Comparison of ENCODE assay signal across 1 cellular context in the genomic region with DNA sequence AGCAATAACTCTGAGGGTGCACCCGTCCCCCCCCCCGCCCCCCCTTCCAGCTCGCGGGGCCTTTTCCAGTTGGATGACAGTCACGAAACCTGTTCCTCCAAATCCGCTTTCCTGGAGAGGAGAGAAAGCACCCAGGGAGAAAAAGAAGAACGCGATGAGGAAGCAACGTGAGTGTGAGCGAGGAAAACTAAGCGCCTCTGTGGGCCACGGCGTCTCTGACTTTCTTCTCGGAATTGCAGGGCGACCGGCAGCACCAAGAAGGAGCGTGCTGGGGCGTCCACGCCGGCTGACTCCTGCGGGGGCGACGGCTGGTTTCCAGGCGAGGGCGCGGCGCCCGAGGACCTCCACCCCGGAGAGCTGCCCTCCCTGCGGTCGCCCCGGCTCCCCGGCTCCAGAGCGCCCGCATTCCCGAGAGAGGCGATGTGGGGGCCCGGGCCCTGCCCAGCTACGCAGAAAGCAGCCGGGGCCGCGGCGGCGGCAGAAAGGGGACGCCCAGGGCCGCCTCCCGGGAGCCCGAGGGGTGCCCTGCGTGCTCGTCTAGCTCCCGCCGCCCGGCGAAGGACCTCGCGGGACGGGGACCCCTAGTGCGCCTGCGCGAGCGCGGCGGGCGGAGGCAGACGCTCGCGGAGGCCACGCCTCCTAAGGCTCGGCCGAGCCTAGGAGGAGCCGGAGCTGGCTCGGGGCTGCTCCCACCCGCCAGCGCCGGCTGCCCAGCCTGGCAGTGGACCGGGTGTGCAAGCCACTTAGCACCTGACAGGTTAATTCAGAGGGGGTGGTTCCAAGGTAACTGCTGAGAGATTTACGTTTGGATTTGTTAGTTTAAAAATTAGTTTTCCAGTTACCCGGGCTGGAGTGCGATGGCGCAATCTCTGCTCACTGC.
TF ChIP-seq lines count a peak whose summit lies in the region.

No MANE protein-coding gene starts in this region.

TF ChIP-seq in HepG2, 621 proteins besides CTCF, POLR2A, EP300 and RAD21 (continued from another document and continues in another):
- TF ChIP-seq ZNF562 (CRISPR knock-in tag; IDR thresholded peaks at IDR 0.05; ENCODE audit: borderline replicate concordance), result no peak
- TF ChIP-seq ZNF598 (CRISPR knock-in tag; IDR thresholded peaks at IDR 0.05; ENCODE audit: borderline replicate concordance), result no peak
- TF ChIP-seq NAIF1 (CRISPR knock-in tag; IDR thresholded peaks at IDR 0.05; ENCODE audit: borderline replicate concordance), result no peak
- no peak for TF ChIP-seq MTERF4 (CRISPR knock-in tag; IDR thresholded peaks at IDR 0.05)
- TF ChIP-seq DBP (CRISPR knock-in tag; IDR thresholded peaks at IDR 0.05; ENCODE audit: not compliant biosample characterization), result no peak
- TF ChIP-seq, protein P1, sequence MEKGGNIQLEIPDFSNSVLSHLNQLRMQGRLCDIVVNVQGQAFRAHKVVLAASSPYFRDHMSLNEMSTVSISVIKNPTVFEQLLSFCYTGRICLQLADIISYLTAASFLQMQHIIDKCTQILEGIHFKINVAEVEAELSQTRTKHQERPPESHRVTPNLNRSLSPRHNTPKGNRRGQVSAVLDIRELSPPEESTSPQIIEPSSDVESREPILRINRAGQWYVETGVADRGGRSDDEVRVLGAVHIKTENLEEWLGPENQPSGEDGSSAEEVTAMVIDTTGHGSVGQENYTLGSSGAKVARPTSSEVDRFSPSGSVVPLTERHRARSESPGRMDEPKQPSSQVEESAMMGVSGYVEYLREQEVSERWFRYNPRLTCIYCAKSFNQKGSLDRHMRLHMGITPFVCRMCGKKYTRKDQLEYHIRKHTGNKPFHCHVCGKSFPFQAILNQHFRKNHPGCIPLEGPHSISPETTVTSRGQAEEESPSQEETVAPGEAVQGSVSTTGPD (CRISPR knock-in tag; IDR thresholded peaks at IDR 0.05), result no peak
- no peak for TF ChIP-seq ZNF557 (CRISPR knock-in tag; IDR thresholded peaks at IDR 0.05)
- no peak for TF ChIP-seq GPBP1L1 (CRISPR knock-in tag; IDR thresholded peaks at IDR 0.05)
- TF ChIP-seq, protein P2, sequence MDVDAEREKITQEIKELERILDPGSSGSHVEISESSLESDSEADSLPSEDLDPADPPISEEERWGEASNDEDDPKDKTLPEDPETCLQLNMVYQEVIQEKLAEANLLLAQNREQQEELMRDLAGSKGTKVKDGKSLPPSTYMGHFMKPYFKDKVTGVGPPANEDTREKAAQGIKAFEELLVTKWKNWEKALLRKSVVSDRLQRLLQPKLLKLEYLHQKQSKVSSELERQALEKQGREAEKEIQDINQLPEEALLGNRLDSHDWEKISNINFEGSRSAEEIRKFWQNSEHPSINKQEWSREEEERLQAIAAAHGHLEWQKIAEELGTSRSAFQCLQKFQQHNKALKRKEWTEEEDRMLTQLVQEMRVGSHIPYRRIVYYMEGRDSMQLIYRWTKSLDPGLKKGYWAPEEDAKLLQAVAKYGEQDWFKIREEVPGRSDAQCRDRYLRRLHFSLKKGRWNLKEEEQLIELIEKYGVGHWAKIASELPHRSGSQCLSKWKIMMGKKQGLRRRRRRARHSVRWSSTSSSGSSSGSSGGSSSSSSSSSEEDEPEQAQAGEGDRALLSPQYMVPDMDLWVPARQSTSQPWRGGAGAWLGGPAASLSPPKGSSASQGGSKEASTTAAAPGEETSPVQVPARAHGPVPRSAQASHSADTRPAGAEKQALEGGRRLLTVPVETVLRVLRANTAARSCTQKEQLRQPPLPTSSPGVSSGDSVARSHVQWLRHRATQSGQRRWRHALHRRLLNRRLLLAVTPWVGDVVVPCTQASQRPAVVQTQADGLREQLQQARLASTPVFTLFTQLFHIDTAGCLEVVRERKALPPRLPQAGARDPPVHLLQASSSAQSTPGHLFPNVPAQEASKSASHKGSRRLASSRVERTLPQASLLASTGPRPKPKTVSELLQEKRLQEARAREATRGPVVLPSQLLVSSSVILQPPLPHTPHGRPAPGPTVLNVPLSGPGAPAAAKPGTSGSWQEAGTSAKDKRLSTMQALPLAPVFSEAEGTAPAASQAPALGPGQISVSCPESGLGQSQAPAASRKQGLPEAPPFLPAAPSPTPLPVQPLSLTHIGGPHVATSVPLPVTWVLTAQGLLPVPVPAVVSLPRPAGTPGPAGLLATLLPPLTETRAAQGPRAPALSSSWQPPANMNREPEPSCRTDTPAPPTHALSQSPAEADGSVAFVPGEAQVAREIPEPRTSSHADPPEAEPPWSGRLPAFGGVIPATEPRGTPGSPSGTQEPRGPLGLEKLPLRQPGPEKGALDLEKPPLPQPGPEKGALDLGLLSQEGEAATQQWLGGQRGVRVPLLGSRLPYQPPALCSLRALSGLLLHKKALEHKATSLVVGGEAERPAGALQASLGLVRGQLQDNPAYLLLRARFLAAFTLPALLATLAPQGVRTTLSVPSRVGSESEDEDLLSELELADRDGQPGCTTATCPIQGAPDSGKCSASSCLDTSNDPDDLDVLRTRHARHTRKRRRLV (CRISPR knock-in tag; IDR thresholded peaks at IDR 0.05), result no peak
- no peak for TF ChIP-seq ETV5 (CRISPR knock-in tag; IDR thresholded peaks at IDR 0.05; ENCODE audit: borderline replicate concordance)
- TF ChIP-seq POLR2AphosphoS5 (IDR thresholded peaks at IDR 0.05; ENCODE audit: low read depth, low read length), result peak; percentile 44; the same call in 1 of the 2 replicates
- no peak for TF ChIP-seq ZBTB25 (CRISPR knock-in tag; IDR thresholded peaks at IDR 0.05)
- no peak for TF ChIP-seq CBX5 (CRISPR knock-in tag; IDR thresholded peaks at IDR 0.05; ENCODE audit: borderline replicate concordance)
- TF ChIP-seq ZFP1 (CRISPR knock-in tag; IDR thresholded peaks at IDR 0.05), result no peak
- TF ChIP-seq, protein P3, sequence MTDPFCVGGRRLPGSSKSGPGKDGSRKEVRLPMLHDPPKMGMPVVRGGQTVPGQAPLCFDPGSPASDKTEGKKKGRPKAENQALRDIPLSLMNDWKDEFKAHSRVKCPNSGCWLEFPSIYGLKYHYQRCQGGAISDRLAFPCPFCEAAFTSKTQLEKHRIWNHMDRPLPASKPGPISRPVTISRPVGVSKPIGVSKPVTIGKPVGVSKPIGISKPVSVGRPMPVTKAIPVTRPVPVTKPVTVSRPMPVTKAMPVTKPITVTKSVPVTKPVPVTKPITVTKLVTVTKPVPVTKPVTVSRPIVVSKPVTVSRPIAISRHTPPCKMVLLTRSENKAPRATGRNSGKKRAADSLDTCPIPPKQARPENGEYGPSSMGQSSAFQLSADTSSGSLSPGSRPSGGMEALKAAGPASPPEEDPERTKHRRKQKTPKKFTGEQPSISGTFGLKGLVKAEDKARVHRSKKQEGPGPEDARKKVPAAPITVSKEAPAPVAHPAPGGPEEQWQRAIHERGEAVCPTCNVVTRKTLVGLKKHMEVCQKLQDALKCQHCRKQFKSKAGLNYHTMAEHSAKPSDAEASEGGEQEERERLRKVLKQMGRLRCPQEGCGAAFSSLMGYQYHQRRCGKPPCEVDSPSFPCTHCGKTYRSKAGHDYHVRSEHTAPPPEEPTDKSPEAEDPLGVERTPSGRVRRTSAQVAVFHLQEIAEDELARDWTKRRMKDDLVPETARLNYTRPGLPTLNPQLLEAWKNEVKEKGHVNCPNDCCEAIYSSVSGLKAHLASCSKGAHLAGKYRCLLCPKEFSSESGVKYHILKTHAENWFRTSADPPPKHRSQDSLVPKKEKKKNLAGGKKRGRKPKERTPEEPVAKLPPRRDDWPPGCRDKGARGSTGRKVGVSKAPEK (CRISPR knock-in tag; IDR thresholded peaks at IDR 0.05; ENCODE audit: borderline replicate concordance), result no peak
- TF ChIP-seq TEAD3 (CRISPR knock-in tag; optimal IDR thresholded peaks at IDR 0.05; ENCODE audit: borderline replicate concordance), result no peak
- TF ChIP-seq, protein P4, sequence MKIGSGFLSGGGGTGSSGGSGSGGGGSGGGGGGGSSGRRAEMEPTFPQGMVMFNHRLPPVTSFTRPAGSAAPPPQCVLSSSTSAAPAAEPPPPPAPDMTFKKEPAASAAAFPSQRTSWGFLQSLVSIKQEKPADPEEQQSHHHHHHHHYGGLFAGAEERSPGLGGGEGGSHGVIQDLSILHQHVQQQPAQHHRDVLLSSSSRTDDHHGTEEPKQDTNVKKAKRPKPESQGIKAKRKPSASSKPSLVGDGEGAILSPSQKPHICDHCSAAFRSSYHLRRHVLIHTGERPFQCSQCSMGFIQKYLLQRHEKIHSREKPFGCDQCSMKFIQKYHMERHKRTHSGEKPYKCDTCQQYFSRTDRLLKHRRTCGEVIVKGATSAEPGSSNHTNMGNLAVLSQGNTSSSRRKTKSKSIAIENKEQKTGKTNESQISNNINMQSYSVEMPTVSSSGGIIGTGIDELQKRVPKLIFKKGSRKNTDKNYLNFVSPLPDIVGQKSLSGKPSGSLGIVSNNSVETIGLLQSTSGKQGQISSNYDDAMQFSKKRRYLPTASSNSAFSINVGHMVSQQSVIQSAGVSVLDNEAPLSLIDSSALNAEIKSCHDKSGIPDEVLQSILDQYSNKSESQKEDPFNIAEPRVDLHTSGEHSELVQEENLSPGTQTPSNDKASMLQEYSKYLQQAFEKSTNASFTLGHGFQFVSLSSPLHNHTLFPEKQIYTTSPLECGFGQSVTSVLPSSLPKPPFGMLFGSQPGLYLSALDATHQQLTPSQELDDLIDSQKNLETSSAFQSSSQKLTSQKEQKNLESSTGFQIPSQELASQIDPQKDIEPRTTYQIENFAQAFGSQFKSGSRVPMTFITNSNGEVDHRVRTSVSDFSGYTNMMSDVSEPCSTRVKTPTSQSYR (CRISPR knock-in tag; IDR thresholded peaks at IDR 0.05; ENCODE audit: borderline replicate concordance), result no peak
- no peak for TF ChIP-seq SRSF1 (optimal IDR thresholded peaks at IDR 0.05; ENCODE audit: low read depth, low read length)
- no peak for TF ChIP-seq HOXA5 (CRISPR knock-in tag; IDR thresholded peaks at IDR 0.05)
- no peak for TF ChIP-seq FOXM1 (CRISPR knock-in tag; IDR thresholded peaks at IDR 0.05)
- no peak for TF ChIP-seq NFYC (CRISPR knock-in tag; IDR thresholded peaks at IDR 0.05)
- TF ChIP-seq DMTF1 (CRISPR knock-in tag; IDR thresholded peaks at IDR 0.05), result no peak
- no peak for TF ChIP-seq MTA1 (CRISPR knock-in tag; IDR thresholded peaks at IDR 0.05; ENCODE audit: borderline replicate concordance)
- no peak for TF ChIP-seq ZNF83 (CRISPR knock-in tag; IDR thresholded peaks at IDR 0.05; ENCODE audit: borderline replicate concordance)
- no peak for TF ChIP-seq FOXC1 (CRISPR knock-in tag; IDR thresholded peaks at IDR 0.05; ENCODE audit: borderline replicate concordance)
- no peak for TF ChIP-seq LCORL (IDR thresholded peaks at IDR 0.05)
- TF ChIP-seq LCORL (CRISPR knock-in tag; IDR thresholded peaks at IDR 0.05), result peak; percentile 26; the same call in 1 of the 2 replicates
- TF ChIP-seq ZNF770 (CRISPR knock-in tag; IDR thresholded peaks at IDR 0.05), result peak; percentile 49; the same call in 1 of the 2 replicates
- no peak for TF ChIP-seq SOX6 (IDR thresholded peaks at IDR 0.05)
- no peak for TF ChIP-seq SOX6 (CRISPR knock-in tag; IDR thresholded peaks at IDR 0.05)
